Comparison of ENCODE assay signal across 30 cellular contexts in genomic region chr4:7491915-7492314, GRCh38. TPM values are rescaled to one million over a fixed set of nuclear protein-coding genes. Genes with fewer than 3 reads are reported as not detected.
"Had no signal": no experiment of that assay in that cellular context is flagged by ENCODE, and none has a peak within 500 bp of the region (broad histone marks: within the 10 kb centered on the region; RNA-seq: fewer than 3 reads in every experiment).

No MANE protein-coding gene starts in this region.

- H3K9me3 ChIP-seq: adrenal gland, ascending aorta had no signal

- H3K27ac ChIP-seq: adrenal gland, ascending aorta, body of pancreas, brain microvascular endothelial cell, breast epithelium, cardiac muscle cell had no signal

- H3K4me1 ChIP-seq: adrenal gland, ascending aorta, body of pancreas, breast epithelium had no signal

- H3K4me3 ChIP-seq: adrenal gland, ascending aorta, body of pancreas, breast epithelium, cardiac muscle cell had no signal

- H3K36me3 ChIP-seq: adrenal gland, ascending aorta, brain microvascular endothelial cell, breast epithelium, cardiac muscle cell had no signal

- DNase-seq: activated effector memory CD4-positive, alpha-beta T cell treated with anti-CD3 and anti-CD28 coated beads, Interleukin-2, amount 50 U/mL, for 16 hours; activated effector memory CD4-positive, alpha-beta T cell treated with Interleukin-2 at 50 U/mL for 16 hours; activated gamma-delta T cell; activated gamma-delta T cell treated with Interleukin-2 at 50 U/mL for 16 hours; activated naive CD4-positive, alpha-beta T cell; activated naive CD4-positive, alpha-beta T cell treated with anti-CD3 and anti-CD28 coated beads for 36 hours; activated naive CD4-positive, alpha-beta T cell treated with anti-CD3 and anti-CD28 coated beads, Interleukin-2, amount 10 ng/mL, durations not matched to agents 7 days and 5 days; activated naive CD4-positive, alpha-beta T cell treated with anti-CD3 and anti-CD28 coated beads, Interleukin-2, amount 50 U/mL, for 16 hours; activated naive CD4-positive, alpha-beta T cell treated with Interleukin-2 at 50 U/mL for 16 hours; activated naive CD8-positive, alpha-beta T cell treated with anti-CD3 and anti-CD28 coated beads for 36 hours; activated naive CD8-positive, alpha-beta T cell treated with anti-CD3 and anti-CD28 coated beads, Interleukin-2, amount 10 ng/mL, durations not matched to agents 7 days and 5 days; activated naive CD8-positive, alpha-beta T cell treated with anti-CD3 and anti-CD28 coated beads, Interleukin-2, amount 50 U/mL, for 24 hours; activated T-cell treated with anti-CD3 and anti-CD28 coated beads, Interleukin-2, amount 50 U/mL, for 1 hour; activated T-cell treated with anti-CD3 and anti-CD28 coated beads, Interleukin-2, amount 50 U/mL, for 24 hours; activated T-cell treated with anti-CD3 and anti-CD28 coated beads, Interleukin-2, amount 50 U/mL, for 4 hours; activated T-cell treated with anti-CD3 and anti-CD28 coated beads, Interleukin-2, amount 50 U/mL, for 48 hours; activated T-cell treated with anti-CD3 and anti-CD28 coated beads, Interleukin-2, amount 50 U/mL, for 72 hours; adrenal gland; amniotic stem cell; amygdala; anterior cingulate cortex; aorta; body of pancreas; brain microvascular endothelial cell; caudate nucleus; central memory CD4-positive, alpha-beta T cell; cerebellar nuclear complex had no signal

- H3K27me3 ChIP-seq: adrenal gland, ascending aorta, body of pancreas, breast epithelium, cardiac muscle cell had no signal

RNA-seq across cellular contexts. Expression of gene PSAPL1, which starts 57.2 kb away (rescaled TPM):
- polyA plus RNA-seq: aorta had no signal
